ENCODE assay signal across 1 cellular context in genomic region chr3:141192345-141192744, GRCh38.
TF ChIP-seq lines count a peak whose summit lies in the region.

No MANE protein-coding gene starts in this region.

TF ChIP-seq in K562, 482 proteins besides CTCF, POLR2A, EP300 and RAD21 (continued from another document and continues in another):
- no peak for TF ChIP-seq U2AF2 (optimal IDR thresholded peaks at IDR 0.05; ENCODE audit: low read depth, low read length)
- no peak for TF ChIP-seq MCM3 (IDR thresholded peaks at IDR 0.05)
- TF ChIP-seq FOXK2 (conservative IDR thresholded peaks at IDR 0.05 in 1 of 2, IDR thresholded peaks at IDR 0.05 in 1 of 2; ENCODE audit: low read depth in 2 of 2) = peak; percentile 60 to 70; a peak in 1 of 4 replicates
- TF ChIP-seq SMAD1 (IDR thresholded peaks at IDR 0.05; ENCODE audit: low read depth, low read length, partially characterized antibody) = no peak
- TF ChIP-seq GABPB1 (CRISPR knock-in tag; IDR thresholded peaks at IDR 0.05) = peak; percentile 41; the same call in 1 of the 2 replicates
- TF ChIP-seq THAP12 (CRISPR knock-in tag; IDR thresholded peaks at IDR 0.05) = no peak
- TF ChIP-seq KAT2B (IDR thresholded peaks at IDR 0.05; ENCODE audit: low read depth, low read length) = no peak
- TF ChIP-seq CEBPB (tag; IDR thresholded peaks at IDR 0.05) = no peak
- no peak for TF ChIP-seq ETV1 (tag; conservative IDR thresholded peaks at IDR 0.05; ENCODE audit: low read depth)
- TF ChIP-seq TEAD1 (CRISPR knock-in tag; IDR thresholded peaks at IDR 0.05) = 0 out of 4 replicates have a peak, but pooled peaks of 1 of the 2 experiments have one; percentile 28
- no peak for TF ChIP-seq TFE3 (CRISPR knock-in tag; IDR thresholded peaks at IDR 0.05)
- no peak for TF ChIP-seq OTX1 (CRISPR knock-in tag; IDR thresholded peaks at IDR 0.05)
- TF ChIP-seq KDM1A (IDR thresholded peaks at IDR 0.05) = no peak
- no peak for TF ChIP-seq SUPT5H (IDR thresholded peaks at IDR 0.05)
- no peak for TF ChIP-seq MEIS2 (IDR thresholded peaks at IDR 0.05; ENCODE audit: partially characterized antibody)
- TF ChIP-seq EZH2 (IDR thresholded peaks at IDR 0.05; ENCODE audit: borderline replicate concordance, low read depth, low read length) = no peak
- TF ChIP-seq ZNF253 (CRISPR knock-in tag; conservative IDR thresholded peaks at IDR 0.05) = no peak
- no peak for TF ChIP-seq RNF2 (IDR thresholded peaks at IDR 0.05)
- no peak for TF ChIP-seq IRF1 (CRISPR knock-in tag; IDR thresholded peaks at IDR 0.05; ENCODE audit: borderline replicate concordance)
- TF ChIP-seq MCM7 (IDR thresholded peaks at IDR 0.05) = no peak
- no peak for TF ChIP-seq CREB5 (CRISPR knock-in tag; IDR thresholded peaks at IDR 0.05)
- no peak for TF ChIP-seq ZC3H4 (CRISPR knock-in tag; IDR thresholded peaks at IDR 0.05; ENCODE audit: borderline replicate concordance)
- TF ChIP-seq ESRRA (IDR thresholded peaks at IDR 0.05; ENCODE audit: borderline replicate concordance, low read depth) = peak; percentile 14; the same call in 1 of the 2 replicates
- TF ChIP-seq ILF3 (IDR thresholded peaks at IDR 0.05; ENCODE audit: borderline replicate concordance) = no peak
- TF ChIP-seq DIDO1 (tag; IDR thresholded peaks at IDR 0.05; ENCODE audit: low read depth) = no peak
- TF ChIP-seq VEZF1 (CRISPR knock-in tag; IDR thresholded peaks at IDR 0.05) = no peak
- TF ChIP-seq RBM15 (IDR thresholded peaks at IDR 0.05; ENCODE audit: insufficient read depth, low read length) = no peak
- no peak for TF ChIP-seq AFF1 (IDR thresholded peaks at IDR 0.05; ENCODE audit: low read depth in 1 of 2, partially characterized antibody in 2 of 2)
- 0 out of 2 replicates have a peak, but pooled peaks have one; percentile 27 for TF ChIP-seq JUND (IDR thresholded peaks at IDR 0.05; ENCODE audit: borderline replicate concordance, low read depth, low read length)
- no peak; the same call in 2 of the 3 replicates for TF ChIP-seq JUND (tag; IDR thresholded peaks at IDR 0.05; ENCODE audit: borderline replicate concordance, low read depth, low read length)
- no peak for TF ChIP-seq PTBP1 (IDR thresholded peaks at IDR 0.05; ENCODE audit: low read depth, low read length)
- no peak for TF ChIP-seq ZNF551 (CRISPR knock-in tag; IDR thresholded peaks at IDR 0.05)
- TF ChIP-seq RBM14 (IDR thresholded peaks at IDR 0.05; ENCODE audit: borderline replicate concordance, insufficient read depth, low read depth, low read length) = no peak
- no peak for TF ChIP-seq ZNF280A (IDR thresholded peaks at IDR 0.05; ENCODE audit: low read depth, partially characterized antibody)
- no peak for TF ChIP-seq NFRKB (IDR thresholded peaks at IDR 0.05; ENCODE audit: low read depth)
- no peak for TF ChIP-seq NR1H2 (CRISPR knock-in tag; IDR thresholded peaks at IDR 0.05)
- TF ChIP-seq TBP (optimal IDR thresholded peaks at IDR 0.05; ENCODE audit: low read depth, low read length) = no peak
- TF ChIP-seq ZFP1 (CRISPR knock-in tag; IDR thresholded peaks at IDR 0.05) = no peak
- TF ChIP-seq BRF1 (IDR thresholded peaks at IDR 0.05; ENCODE audit: borderline replicate concordance, extremely low read depth, insufficient read length) = no peak
- no peak for TF ChIP-seq THRA (IDR thresholded peaks at IDR 0.05)
- no peak for TF ChIP-seq CREB3L1 (IDR thresholded peaks at IDR 0.05; ENCODE audit: borderline replicate concordance, low read depth)
- no peak for TF ChIP-seq ZNF584 (CRISPR knock-in tag; IDR thresholded peaks at IDR 0.05; ENCODE audit: low read depth)
- no peak for TF ChIP-seq NEUROD1 (IDR thresholded peaks at IDR 0.05; ENCODE audit: borderline replicate concordance, low read depth, low read length, partially characterized antibody)
- TF ChIP-seq EWSR1 (IDR thresholded peaks at IDR 0.05; ENCODE audit: borderline replicate concordance, low read depth, partially characterized antibody) = no peak
- no peak for TF ChIP-seq ZNF655 (CRISPR knock-in tag; IDR thresholded peaks at IDR 0.05)
